ENCODE assay signal across 18 cellular contexts in genomic region chr9:100228352-100228869, GRCh38.
DNase-seq lines count a peak whose midpoint lies in the region; ATAC-seq and TF ChIP-seq lines count a peak whose summit lies in the region.
"Had no signal": no experiment of that assay in that cellular context is flagged by ENCODE, and none has a peak within 500 bp of the region (broad histone marks: within the 10 kb centered on the region; RNA-seq: fewer than 3 reads in every experiment).

No MANE protein-coding gene starts in this region.

- no peak overlapping the region for H3K4ac ChIP-seq in mesenchymal stem cell (ENCODE audit: low read depth in 1 of 2, low read length in 2 of 2)

- H3K27me3 Mint-ChIP-seq in WTC11 (ENCODE audit: low read depth) = no peaks in the 10 kb centered on the region
- H3K27me3 Mint-ChIP-seq: CD8-positive, alpha-beta memory T cell; IgD-negative memory B cell had no signal

- H3K9ac ChIP-seq in mesenchymal stem cell (ENCODE audit: low read length) = no peak overlapping the region

- peak; percentile 31 for DNase-seq in COLO829 (ENCODE audit: low spot score)
- DNase-seq in SK-MEL-5 (ENCODE audit: low read depth, low spot score) = peak; percentile 38
- DNase-seq in WTC11 (ENCODE audit: low spot score) = no peak
- peak; percentile 13 for DNase-seq in mesenchymal stem cell
- no peak for DNase-seq in NCI-H2196 treated with DMSO at 0.1 percent for 48 hours (lab: John Stamatoyannopoulos, UW; ENCODE audit: unreplicated experiment)
- DNase-seq in suprapubic skin (ENCODE audit: low spot score in 2 of 2) = no peak
- DNase-seq: CD8-positive, alpha-beta memory T cell; Karpas-422; NCI-H1694; NCI-H2081; NCI-H446 treated with DMSO at 0.1 percent for 48 hours; SIG-M5 had no signal

- H3K27ac ChIP-seq in mesenchymal stem cell (ENCODE audit: low read length, poor library complexity, severe bottlenecking) = no peak overlapping the region
- H3K27ac ChIP-seq in suprapubic skin = no peak overlapping the region
- H3K27ac ChIP-seq: C4-2B had no signal

- no peak overlapping the region for H3K4me2 ChIP-seq in mesenchymal stem cell (ENCODE audit: low read length, poor library complexity, severe bottlenecking)
- H3K4me2 ChIP-seq: GM23338 had no signal

- no peak overlapping the region for H2AK5ac ChIP-seq in mesenchymal stem cell (ENCODE audit: low read length, severe bottlenecking)

- CTCF ChIA-PET in WTC11 (lab: Charles Lee) = interaction anchor here (0.7 kb wide), 1 partner anchor 96 kb away, joined by 3 read pairs; no protein-coding TSS in a partner anchor

- TF ChIP-seq CTCF in WTC11 (IDR thresholded peaks at IDR 0.05) = no peak
- TF ChIP-seq CTCF in suprapubic skin (IDR thresholded peaks at IDR 0.05) = no peak

- H3K4me1 ChIP-seq in mesenchymal stem cell (ENCODE audit: control insufficient read depth, insufficient read depth, low read depth, low read length) = no peaks in the 10 kb centered on the region
- no peaks in the 10 kb centered on the region for H3K4me1 ChIP-seq in suprapubic skin

- H3K36me3 ChIP-seq in mesenchymal stem cell (ENCODE audit: control insufficient read depth in 1 of 2, insufficient read depth in 2 of 2, low read depth in 1 of 2, low read length in 2 of 2) = peaks cover 3 to 38% of the 10 kb centered on the region in 2 experiments
- H3K36me3 ChIP-seq in suprapubic skin = peaks cover 4% of the 10 kb centered on the region

- H3K27me3 ChIP-seq in mesenchymal stem cell (ENCODE audit: control insufficient read depth in 1 of 2, insufficient read depth in 1 of 2, low read length in 2 of 2) (no peaks in the 10 kb centered on the region), suprapubic skin (no peaks in the 10 kb centered on the region)

- H4K91ac ChIP-seq in mesenchymal stem cell (ENCODE audit: low read length) = no peak overlapping the region

- H3K4me3 ChIP-seq in mesenchymal stem cell (ENCODE audit: insufficient read depth in 1 of 2, low read depth in 1 of 2, low read length in 2 of 2) (no peak overlapping the region), suprapubic skin (no peak overlapping the region)
- H3K4me3 ChIP-seq: GM23338, HAP-1 had no signal

- no peak for TF ChIP-seq EP300 in suprapubic skin (IDR thresholded peaks at IDR 0.05)

- no peak for TF ChIP-seq POLR2A in suprapubic skin (IDR thresholded peaks at IDR 0.05)

- no peak overlapping the region for H4K8ac ChIP-seq in mesenchymal stem cell (ENCODE audit: low read length)

- in situ Hi-C loops in SK-MEL-5 (cut with HindIII; ENCODE audit: low pct_unique_long_range_greater_than_20kb, low sequenced_read_pairs) = no loop called here

- 81% methylated on average over 3 of the region's 4 CpGs for WGBS in mesenchymal stem cell
- 79% methylated on average over 4 of the region's 4 CpGs for WGBS in suprapubic skin

- H2BK120ac ChIP-seq in mesenchymal stem cell (ENCODE audit: low read depth, low read length) = no peak overlapping the region

- H3K27ac Mint-ChIP-seq in WTC11 = peak overlapping the region; percentile 18; the same call in 1 of the 2 replicates
- H3K27ac Mint-ChIP-seq: GM23338 had no signal

- POLR2A ChIA-PET in WTC11 (lab: Charles Lee) = no interaction called here

- no peak overlapping the region for H2BK12ac ChIP-seq in mesenchymal stem cell (ENCODE audit: low read length in 2 of 2)

- ATAC-seq in WTC11 = no peak
- ATAC-seq in activated CD4-positive, CD25-positive, alpha-beta regulatory T cell treated with anti-CD3 and anti-CD28 coated beads, Interleukin-2, amount 50 U/mL, for 24 hours = no peak
- ATAC-seq: GM23338, Panc1 had no signal

- H2BK5ac ChIP-seq in mesenchymal stem cell (ENCODE audit: low read depth, low read length, poor library complexity, severe bottlenecking) = no peak overlapping the region

- no peaks in the 10 kb centered on the region for H3K79me1 ChIP-seq in mesenchymal stem cell (replicated peaks; ENCODE audit: low read length, poor library complexity, severe bottlenecking)

- H3K4me3 Mint-ChIP-seq in WTC11 = no peak overlapping the region
- H3K4me3 Mint-ChIP-seq: CD8-positive, alpha-beta memory T cell; GM23338; IgD-negative memory B cell had no signal

- no peak overlapping the region for H2AFZ ChIP-seq in mesenchymal stem cell (ENCODE audit: low read depth, low read length)
- H2AFZ ChIP-seq: GM23338 had no signal

- H3K18ac ChIP-seq in mesenchymal stem cell (ENCODE audit: low read depth in 1 of 2, low read length in 2 of 2) = no peak overlapping the region

- no peaks in the 10 kb centered on the region for H3K9me3 ChIP-seq in mesenchymal stem cell (ENCODE audit: control insufficient read depth, low read length)
- H3K9me3 ChIP-seq in suprapubic skin = no peaks in the 10 kb centered on the region
- H3K9me3 ChIP-seq: HAP-1 had no signal

- H3K9me3 Mint-ChIP-seq in WTC11 = peaks cover 20% of the 10 kb centered on the region
- H3K9me3 Mint-ChIP-seq: IgD-negative memory B cell had no signal

- H3K36me3 Mint-ChIP-seq in WTC11 = peaks cover 10% of the 10 kb centered on the region

- no peaks in the 10 kb centered on the region for H3K4me1 Mint-ChIP-seq in WTC11
- H3K4me1 Mint-ChIP-seq: GM23338, IgD-negative memory B cell had no signal

- H3K23ac ChIP-seq in mesenchymal stem cell (ENCODE audit: low read length in 2 of 2) = no peak overlapping the region

- no peak overlapping the region for H2BK15ac ChIP-seq in mesenchymal stem cell (ENCODE audit: low read depth, poor library complexity, severe bottlenecking)

- H3K14ac ChIP-seq in mesenchymal stem cell (ENCODE audit: low read length in 2 of 2) = no peak overlapping the region

TF ChIP-seq in WTC11, 78 proteins besides CTCF, POLR2A, EP300 and RAD21:
- TF ChIP-seq ATF1 (CRISPR knock-in tag; IDR thresholded peaks at IDR 0.05) (no peak), AR (CRISPR knock-in tag; IDR thresholded peaks at IDR 0.05) (no peak), CBFB (CRISPR knock-in tag; IDR thresholded peaks at IDR 0.05; ENCODE audit: low read depth) (no peak), ETV6 (CRISPR knock-in tag; IDR thresholded peaks at IDR 0.05) (no peak), NFE2L1 (CRISPR knock-in tag; IDR thresholded peaks at IDR 0.05) (no peak), E2F1 (CRISPR knock-in tag; IDR thresholded peaks at IDR 0.05) (no peak), ZNF671 (CRISPR knock-in tag; IDR thresholded peaks at IDR 0.05) (no peak), E2F4 (CRISPR knock-in tag; IDR thresholded peaks at IDR 0.05; ENCODE audit: borderline replicate concordance, low read depth) (no peak), ZNF317 (CRISPR knock-in tag; IDR thresholded peaks at IDR 0.05; ENCODE audit: borderline replicate concordance, low read depth) (no peak)

Comparison
In these comparisons a context has a peak if more than half of its experiments do, and no peak if none do; other contexts are left out.
1. DNase-seq: peak in COLO829 (single experiment), SK-MEL-5 (single experiment) and mesenchymal stem cell (single experiment); none in WTC11 (single experiment), NCI-H2196 treated with DMSO at 0.1 percent for 48 hours (single experiment) and suprapubic skin (0 of 2).